Comparison of ENCODE assay signal across 18 cellular contexts in genomic region chr5:157750320-157750719, GRCh38. TPM values are rescaled to one million over a fixed set of nuclear protein-coding genes. Genes with fewer than 3 reads are reported as not detected.
DNase-seq lines count a peak whose midpoint lies in the region; ATAC-seq and TF ChIP-seq lines count a peak whose summit lies in the region.
"Had no signal": no experiment of that assay in that cellular context is flagged by ENCODE, and none has a peak within 500 bp of the region (broad histone marks: within the 10 kb centered on the region; RNA-seq: fewer than 3 reads in every experiment).

No MANE protein-coding gene starts in this region.

- H3K27me3 ChIP-seq in gastroesophageal sphincter = no peaks in the 10 kb centered on the region
- no peaks in the 10 kb centered on the region for H3K27me3 ChIP-seq in left lung
- H3K27me3 ChIP-seq: cardiac muscle cell had no signal

- no peak overlapping the region for H3K4me3 Mint-ChIP-seq in activated CD4-positive, alpha-beta T cell treated with anti-CD3 and anti-CD28 coated beads for 36 hours
- no peak overlapping the region for H3K4me3 Mint-ChIP-seq in stimulated activated effector memory CD8-positive, alpha-beta T cell treated with anti-CD3 and anti-CD28 coated beads, Interleukin-12 subunit alpha, Interleukin-12 subunit beta, amount 100 ng/mL, for 72 hours
- H3K4me3 Mint-ChIP-seq in type B pancreatic cell = no peak overlapping the region
- H3K4me3 Mint-ChIP-seq: CD8-positive, alpha-beta T cell had no signal

- CTCF ChIA-PET in activated CD4-positive, alpha-beta T cell treated with anti-CD3 and anti-CD28 coated beads for 36 hours (lab: Charles Lee) = interaction anchor here (1.0 to 1.2 kb wide), 2 partner anchors 9 to 12 kb away, joined by 3 to 6 read pairs; no protein-coding TSS in a partner anchor

- H3K4me3 ChIP-seq in gastroesophageal sphincter (no peak overlapping the region), left lung (no peak overlapping the region)
- H3K4me3 ChIP-seq: cardiac muscle cell had no signal

- 20 to 73% methylated on average over 1 of the region's 1 CpG for WGBS in gastroesophageal sphincter (ENCODE audit: low coverage in 1 of 2), 2 donors

- H3K27ac ChIP-seq in gastroesophageal sphincter (peak overlapping the region; percentile 46 to 93 (median 90)), left lung (no peak overlapping the region)
- H3K27ac ChIP-seq: 22Rv1, cardiac muscle cell had no signal

- intact Hi-C loops in activated CD4-positive, alpha-beta T cell treated with anti-CD3 and anti-CD28 coated beads for 36 hours (cut with DNase I, micrococcal nuclease) = no loop called here
- intact Hi-C loops in left lung (cut with DNase I) = loop anchor here in 1 of 2 donors (10.0 kb wide), 1 partner anchor 1384 kb away; no protein-coding TSS in a partner anchor

- POLR2A ChIA-PET in activated CD4-positive, alpha-beta T cell treated with anti-CD3 and anti-CD28 coated beads for 36 hours (lab: Charles Lee) = no interaction called here

- no peak overlapping the region for H3K27ac Mint-ChIP-seq in activated CD4-positive, alpha-beta T cell treated with anti-CD3 and anti-CD28 coated beads for 36 hours
- H3K27ac Mint-ChIP-seq in stimulated activated effector memory CD8-positive, alpha-beta T cell treated with anti-CD3 and anti-CD28 coated beads, Interleukin-12 subunit alpha, Interleukin-12 subunit beta, amount 100 ng/mL, for 72 hours = peak overlapping the region; percentile 20
- H3K27ac Mint-ChIP-seq in type B pancreatic cell = no peak overlapping the region
- H3K27ac Mint-ChIP-seq: CD8-positive, alpha-beta T cell had no signal

- peaks cover 17% of the 10 kb centered on the region for H3K36me3 Mint-ChIP-seq in activated CD4-positive, alpha-beta T cell treated with anti-CD3 and anti-CD28 coated beads for 36 hours (ENCODE audit: low read depth)
- H3K36me3 Mint-ChIP-seq in stimulated activated effector memory CD8-positive, alpha-beta T cell treated with anti-CD3 and anti-CD28 coated beads, Interleukin-12 subunit alpha, Interleukin-12 subunit beta, amount 100 ng/mL, for 72 hours = peaks cover 43% of the 10 kb centered on the region
- peaks cover 3% of the 10 kb centered on the region for H3K36me3 Mint-ChIP-seq in type B pancreatic cell

- H3K9me3 ChIP-seq in gastroesophageal sphincter (no peaks in the 10 kb centered on the region), left lung (no peaks in the 10 kb centered on the region)

- peak; percentile 33 for ATAC-seq in activated CD4-positive, alpha-beta T cell treated with anti-CD3 and anti-CD28 coated beads for 36 hours
- no peak for ATAC-seq in gastroesophageal sphincter
- ATAC-seq in stimulated activated effector memory CD8-positive, alpha-beta T cell treated with anti-CD3 and anti-CD28 coated beads, Interleukin-12 subunit alpha, Interleukin-12 subunit beta, amount 100 ng/mL, for 72 hours = no peak
- no peak for ATAC-seq in left lung
- no peak for ATAC-seq in stimulated activated naive CD8-positive, alpha-beta T cell treated with anti-CD3 and anti-CD28 coated beads, Interleukin-15, Interleukin-2, amounts not matched to agents 100 U/mL and 50 U/mL, for 24 hours
- ATAC-seq: CD8-positive, alpha-beta T cell had no signal

- DNase-seq in activated CD4-positive, alpha-beta T cell treated with anti-CD3 and anti-CD28 coated beads for 36 hours = no peak
- DNase-seq in activated CD4-positive, alpha-beta T cell treated with anti-CD3 and anti-CD28 coated beads, Interleukin-2, amount 50 U/mL, for 1 hour = no peak
- DNase-seq in amniotic epithelial cell (ENCODE audit: low read depth) = peak; percentile 74
- no peak for DNase-seq in stimulated activated effector memory CD8-positive, alpha-beta T cell treated with anti-CD3 and anti-CD28 coated beads, Interleukin-12 subunit alpha, Interleukin-12 subunit beta, amount 100 ng/mL, for 72 hours (ENCODE audit: low spot score in 2 of 2)
- DNase-seq in left lung = no peak
- DNase-seq in type B pancreatic cell (ENCODE audit: extremely low spot score, unreplicated experiment) = no peak
- DNase-seq in stimulated activated naive CD8-positive, alpha-beta T cell treated with anti-CD3 and anti-CD28 coated beads, Interleukin-15, Interleukin-2, amounts not matched to agents 100 U/mL and 50 U/mL, for 24 hours = no peak
- DNase-seq: activated naive CD4-positive, alpha-beta T cell treated with anti-CD3 and anti-CD28 coated beads, Interleukin-2, amount 50 U/mL, for 16 hours; activated T-cell treated with anti-CD3 and anti-CD28 coated beads for 4 hours; CD8-positive, alpha-beta T cell; head of caudate nucleus; kidney; NCI-H748 treated with DMSO at 0.1 percent for 48 hours; stimulated activated CD4-positive, alpha-beta T cell treated with anti-CD3 and anti-CD28 coated beads, Interleukin-15, amount 100 ng/mL, for 24 hours; substantia nigra had no signal

- no peak for TF ChIP-seq CTCF in gastroesophageal sphincter (IDR thresholded peaks at IDR 0.05)
- no peak for TF ChIP-seq CTCF in left lung (IDR thresholded peaks at IDR 0.05)
- no peak for TF ChIP-seq CTCF in type B pancreatic cell (conservative IDR thresholded peaks at IDR 0.05)

- no peak for TF ChIP-seq POLR2A in gastroesophageal sphincter (IDR thresholded peaks at IDR 0.05)

- no peaks in the 10 kb centered on the region for H3K9me3 Mint-ChIP-seq in activated CD4-positive, alpha-beta T cell treated with anti-CD3 and anti-CD28 coated beads for 36 hours (ENCODE audit: low read depth)
- H3K9me3 Mint-ChIP-seq in stimulated activated effector memory CD8-positive, alpha-beta T cell treated with anti-CD3 and anti-CD28 coated beads, Interleukin-12 subunit alpha, Interleukin-12 subunit beta, amount 100 ng/mL, for 72 hours = no peaks in the 10 kb centered on the region
- no peaks in the 10 kb centered on the region for H3K9me3 Mint-ChIP-seq in type B pancreatic cell
- H3K9me3 Mint-ChIP-seq: CD8-positive, alpha-beta T cell had no signal

- H3K4me1 ChIP-seq in gastroesophageal sphincter = peaks cover 0 to 58% (median 7%) of the 10 kb centered on the region in 3 donors
- peaks cover 0 to 3% of the 10 kb centered on the region in 2 donors for H3K4me1 ChIP-seq in left lung

- no peak for TF ChIP-seq EP300 in gastroesophageal sphincter (IDR thresholded peaks at IDR 0.05)

- H3K36me3 ChIP-seq in gastroesophageal sphincter = peaks cover 5 to 43% of the 10 kb centered on the region in 2 donors
- H3K36me3 ChIP-seq in left lung = peaks cover 0 to 35% of the 10 kb centered on the region in 2 donors

- H3K4me1 Mint-ChIP-seq in activated CD4-positive, alpha-beta T cell treated with anti-CD3 and anti-CD28 coated beads for 36 hours = peaks cover 40% of the 10 kb centered on the region
- peaks cover 31% of the 10 kb centered on the region for H3K4me1 Mint-ChIP-seq in stimulated activated effector memory CD8-positive, alpha-beta T cell treated with anti-CD3 and anti-CD28 coated beads, Interleukin-12 subunit alpha, Interleukin-12 subunit beta, amount 100 ng/mL, for 72 hours
- H3K4me1 Mint-ChIP-seq in type B pancreatic cell (ENCODE audit: unreplicated experiment) = peaks cover 11% of the 10 kb centered on the region

- H3K27me3 Mint-ChIP-seq in activated CD4-positive, alpha-beta T cell treated with anti-CD3 and anti-CD28 coated beads for 36 hours = no peaks in the 10 kb centered on the region
- H3K27me3 Mint-ChIP-seq in type B pancreatic cell = no peaks in the 10 kb centered on the region

RNA-seq across cellular contexts. Expression of gene LSM11, which starts 6.8 kb away (rescaled TPM):
- 1 to 10 TPM; 6.2 to 8.0 TPM for total RNA-seq in activated CD4-positive, alpha-beta T cell treated with anti-CD3 and anti-CD28 coated beads for 36 hours
- total RNA-seq in gastroesophageal sphincter (10 to 100 TPM; 14.8 to 38.4 (median 27.3) TPM), left lung (1 to 10 TPM; 3.0 to 3.2 TPM), type B pancreatic cell (ENCODE audit: low replicate concordance) (3.6 and 7.1 TPM in 2 replicates)

RNA-seq across cellular contexts. Expression of gene THG1L, which starts 19.1 kb away (rescaled TPM):
- 10 to 100 TPM; 29.9 to 33.8 TPM for total RNA-seq in activated CD4-positive, alpha-beta T cell treated with anti-CD3 and anti-CD28 coated beads for 36 hours
- total RNA-seq in gastroesophageal sphincter = 10 to 100 TPM; 13.2 to 20.3 (median 15.5) TPM
- 1 to 10 TPM; 8.8 to 9.4 TPM for total RNA-seq in left lung
- total RNA-seq in type B pancreatic cell (ENCODE audit: low replicate concordance) = 9.9 and 13.6 TPM in 2 replicates

Comparison
In these comparisons a context has a peak if more than half of its experiments do, and no peak if none do; other contexts are left out.
1. H3K27ac ChIP-seq: peak in gastroesophageal sphincter (4 of 4); none in left lung (0 of 2).